ENCODE assay signal across 18 cellular contexts in the genomic region with DNA sequence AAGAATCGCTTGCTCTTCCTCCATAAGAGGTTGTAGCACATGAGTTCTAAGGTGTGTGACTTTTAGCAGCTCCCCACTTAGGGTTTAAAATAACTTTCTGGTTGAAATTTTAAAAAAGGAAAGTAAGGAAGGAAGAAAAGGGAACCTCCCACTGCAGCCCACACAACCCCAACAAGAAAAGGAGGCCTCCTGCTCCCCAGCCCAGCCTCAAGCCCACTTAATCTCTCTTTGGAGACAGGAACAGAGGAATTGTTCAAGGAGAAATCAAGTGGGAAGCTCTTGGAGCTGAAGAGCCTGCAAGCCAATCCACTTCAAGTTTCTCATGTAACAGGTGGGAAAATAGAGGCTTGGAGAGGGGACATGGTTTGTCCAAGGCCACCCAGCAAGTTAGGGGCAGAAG.
"Had no signal": no experiment of that assay in that cellular context is flagged by ENCODE, and none has a peak within 500 bp of the region (broad histone marks: within the 10 kb centered on the region; RNA-seq: fewer than 3 reads in every experiment).

No MANE protein-coding gene starts in this region.

- H3K27me3 Mint-ChIP-seq: activated naive CD8-positive, alpha-beta T cell treated with anti-CD3 and anti-CD28 coated beads for 36 hours; effector memory CD8-positive, alpha-beta T cell; naive B cell had no signal

- H3K27ac ChIP-seq: foreskin keratinocyte, left lung, neural progenitor cell, parathyroid adenoma, sigmoid colon, thoracic aorta had no signal

- DNase-seq: activated CD4-positive, alpha-beta T cell treated with anti-CD3 and anti-CD28 coated beads, Interleukin-2, amount 10 ng/mL, durations not matched to agents 7 days and 5 days; activated naive CD8-positive, alpha-beta T cell treated with anti-CD3 and anti-CD28 coated beads for 36 hours; amygdala; cerebellar nuclear complex; effector memory CD8-positive, alpha-beta T cell; foreskin keratinocyte; glutamatergic neuron; hypothalamus; kidney; left lung; mammary epithelial cell; naive B cell; sigmoid colon; spleen had no signal

- H3K36me3 Mint-ChIP-seq: activated naive CD8-positive, alpha-beta T cell treated with anti-CD3 and anti-CD28 coated beads for 36 hours; naive B cell; neural progenitor cell had no signal

- ATAC-seq: effector memory CD8-positive, alpha-beta T cell; foreskin keratinocyte; left lung had no signal

- H3K9me3 Mint-ChIP-seq: activated CD4-positive, alpha-beta T cell treated with anti-CD3 and anti-CD28 coated beads, Interleukin-2, amount 10 ng/mL, durations not matched to agents 7 days and 5 days; activated naive CD8-positive, alpha-beta T cell treated with anti-CD3 and anti-CD28 coated beads for 36 hours; activated T-helper 1 cell treated with anti-CD3 and anti-CD28 coated beads, Interleukin-12 subunit alpha, Interleukin-12 subunit beta, Interleukin-2, Interleukin-4 antibody, amounts not matched to agents 30 ng/mL and 10 ng/mL and 1 ng/mL, durations not matched to agents 14 hours and 24 hours and 36 hours; effector memory CD8-positive, alpha-beta T cell; neural progenitor cell had no signal

- H3K9me3 ChIP-seq: left lung, sigmoid colon, spleen, thoracic aorta had no signal

- H3K27me3 ChIP-seq: neural progenitor cell, sigmoid colon, spleen had no signal

- H3K4me3 ChIP-seq: left lung, neural progenitor cell, sigmoid colon, spleen, thoracic aorta had no signal

- H3K27ac Mint-ChIP-seq: activated CD4-positive, alpha-beta T cell treated with anti-CD3 and anti-CD28 coated beads, Interleukin-2, amount 10 ng/mL, durations not matched to agents 7 days and 5 days; activated naive CD8-positive, alpha-beta T cell treated with anti-CD3 and anti-CD28 coated beads for 36 hours; activated T-helper 1 cell treated with anti-CD3 and anti-CD28 coated beads, Interleukin-12 subunit alpha, Interleukin-12 subunit beta, Interleukin-2, Interleukin-4 antibody, amounts not matched to agents 30 ng/mL and 10 ng/mL and 1 ng/mL, durations not matched to agents 14 hours and 24 hours and 36 hours; effector memory CD8-positive, alpha-beta T cell; neural progenitor cell had no signal

- H3K4me1 ChIP-seq: foreskin keratinocyte, parathyroid adenoma, sigmoid colon had no signal

- H3K36me3 ChIP-seq: left lung, neural progenitor cell, sigmoid colon, spleen, thoracic aorta had no signal

- H3K4me3 Mint-ChIP-seq: activated CD4-positive, alpha-beta T cell treated with anti-CD3 and anti-CD28 coated beads, Interleukin-2, amount 10 ng/mL, durations not matched to agents 7 days and 5 days; activated naive CD8-positive, alpha-beta T cell treated with anti-CD3 and anti-CD28 coated beads for 36 hours; activated T-helper 1 cell treated with anti-CD3 and anti-CD28 coated beads, Interleukin-12 subunit alpha, Interleukin-12 subunit beta, Interleukin-2, Interleukin-4 antibody, amounts not matched to agents 30 ng/mL and 10 ng/mL and 1 ng/mL, durations not matched to agents 14 hours and 24 hours and 36 hours; effector memory CD8-positive, alpha-beta T cell; naive B cell; neural progenitor cell had no signal
